ENCODE assay signal across 30 cellular contexts in genomic region chr1:16134906-16135305, GRCh38. TPM values are rescaled to one million over a fixed set of nuclear protein-coding genes. Genes with fewer than 3 reads are reported as not detected.
"Had no signal": no experiment of that assay in that cellular context is flagged by ENCODE, and none has a peak within 500 bp of the region (broad histone marks: within the 10 kb centered on the region; RNA-seq: fewer than 3 reads in every experiment).

No MANE protein-coding gene starts in this region.

- ATAC-seq: activated CD4-positive, alpha-beta T cell treated with anti-CD3 and anti-CD28 coated beads for 36 hours; activated CD8-positive, alpha-beta memory T cell treated with anti-CD3 and anti-CD28 coated beads, Interleukin-2, amount 10 ng/mL, durations not matched to agents 7 days and 5 days; activated CD8-positive, alpha-beta T cell treated with anti-CD3 and anti-CD28 coated beads, Interleukin-2, amount 10 ng/mL, durations not matched to agents 7 days and 5 days; body of pancreas; effector memory CD8-positive, alpha-beta T cell; esophagus mucosa had no signal

- H3K4me3 ChIP-seq: body of pancreas had no signal

- H3K36me3 Mint-ChIP-seq: activated CD4-positive, alpha-beta memory T cell treated with anti-CD3 and anti-CD28 coated beads for 36 hours; activated CD8-positive, alpha-beta memory T cell treated with anti-CD3 and anti-CD28 coated beads, Interleukin-2, amount 10 ng/mL, durations not matched to agents 7 days and 5 days; activated naive CD4-positive, alpha-beta T cell treated with anti-CD3 and anti-CD28 coated beads, Interleukin-2, amount 50 U/mL, for 24 hours; activated naive CD8-positive, alpha-beta T cell treated with anti-CD3 and anti-CD28 coated beads for 36 hours had no signal

- DNase-seq: activated CD4-positive, alpha-beta memory T cell treated with anti-CD3 and anti-CD28 coated beads for 36 hours; activated CD4-positive, alpha-beta T cell treated with anti-CD3 and anti-CD28 coated beads for 36 hours; activated CD4-positive, alpha-beta T cell treated with anti-CD3 and anti-CD28 coated beads, Interleukin-2, amount 10 ng/mL, durations not matched to agents 24 days and 14 days; activated CD4-positive, CD25-positive, alpha-beta regulatory T cell; activated CD4-positive, CD25-positive, alpha-beta regulatory T cell treated with anti-CD3 and anti-CD28 coated beads, Interleukin-2, amount 50 U/mL, for 72 hours; activated CD8-positive, alpha-beta memory T cell treated with anti-CD3 and anti-CD28 coated beads, Interleukin-2, amount 10 ng/mL, durations not matched to agents 7 days and 5 days; activated CD8-positive, alpha-beta memory T cell treated with anti-CD3 and anti-CD28 coated beads, Interleukin-2, amount 50 U/mL, for 4 hours; activated CD8-positive, alpha-beta T cell treated with anti-CD3 and anti-CD28 coated beads, Interleukin-2, amount 10 ng/mL, durations not matched to agents 7 days and 5 days; activated effector memory CD4-positive, alpha-beta T cell treated with anti-CD3 and anti-CD28 coated beads, Interleukin-2, amount 50 U/mL, for 16 hours; activated naive CD4-positive, alpha-beta T cell treated with anti-CD3 and anti-CD28 coated beads for 36 hours; activated naive CD8-positive, alpha-beta T cell treated with anti-CD3 and anti-CD28 coated beads for 36 hours; activated T-cell treated with anti-CD3 and anti-CD28 coated beads, Interleukin-2, amount 50 U/mL, for 1 hour; activated T-cell treated with anti-CD3 and anti-CD28 coated beads, Interleukin-2, amount 50 U/mL, for 48 hours; amniotic stem cell; anterior cingulate cortex; body of pancreas; caudate nucleus; cortex of kidney; dermis blood vessel endothelial cell; effector CD4-positive, alpha-beta T cell; effector memory CD8-positive, alpha-beta T cell; foreskin fibroblast; head of caudate nucleus; T-helper 2 cell had no signal

- H3K9me3 ChIP-seq: body of pancreas had no signal

- H3K27ac Mint-ChIP-seq: activated CD4-positive, alpha-beta memory T cell treated with anti-CD3 and anti-CD28 coated beads for 36 hours; activated CD4-positive, alpha-beta T cell treated with anti-CD3 and anti-CD28 coated beads for 36 hours; activated CD4-positive, alpha-beta T cell treated with anti-CD3 and anti-CD28 coated beads, Interleukin-2, amount 10 ng/mL, durations not matched to agents 24 days and 14 days; activated CD8-positive, alpha-beta memory T cell treated with anti-CD3 and anti-CD28 coated beads, Interleukin-2, amount 10 ng/mL, durations not matched to agents 7 days and 5 days; activated CD8-positive, alpha-beta T cell treated with anti-CD3 and anti-CD28 coated beads, Interleukin-2, amount 10 ng/mL, durations not matched to agents 7 days and 5 days; activated naive CD4-positive, alpha-beta T cell treated with anti-CD3 and anti-CD28 coated beads for 36 hours; activated naive CD8-positive, alpha-beta T cell treated with anti-CD3 and anti-CD28 coated beads for 36 hours; activated T-helper 1 cell treated with anti-CD3 and anti-CD28 coated beads, Interleukin-12 subunit alpha, Interleukin-12 subunit beta, Interleukin-2, Interleukin-4 antibody, amounts not matched to agents 30 ng/mL and 10 ng/mL and 1 ng/mL, durations not matched to agents 14 hours and 24 hours and 36 hours; activated T-helper 2 cell treated with anti-CD3 and anti-CD28 coated beads, Interferon-gamma antibody, Interleukin-2, Interleukin-4, amounts not matched to agents 10 μg/mL and 5 μg/mL and 100 μg/mL, durations not matched to agents 14 hours and 24 hours and 36 hours had no signal

- H3K4me1 Mint-ChIP-seq: activated naive CD4-positive, alpha-beta T cell treated with anti-CD3 and anti-CD28 coated beads, Interleukin-2, amount 50 U/mL, for 24 hours had no signal

- H3K9me3 Mint-ChIP-seq: activated CD4-positive, alpha-beta memory T cell treated with anti-CD3 and anti-CD28 coated beads for 36 hours; activated CD4-positive, alpha-beta T cell treated with anti-CD3 and anti-CD28 coated beads, Interleukin-2, amount 10 ng/mL, durations not matched to agents 24 days and 14 days; activated naive CD4-positive, alpha-beta T cell treated with anti-CD3 and anti-CD28 coated beads for 36 hours; activated naive CD4-positive, alpha-beta T cell treated with anti-CD3 and anti-CD28 coated beads, Interleukin-2, amount 50 U/mL, for 24 hours; activated naive CD8-positive, alpha-beta T cell treated with anti-CD3 and anti-CD28 coated beads for 36 hours; activated T-helper 1 cell treated with anti-CD3 and anti-CD28 coated beads, Interleukin-12 subunit alpha, Interleukin-12 subunit beta, Interleukin-2, Interleukin-4 antibody, amounts not matched to agents 30 ng/mL and 10 ng/mL and 1 ng/mL, durations not matched to agents 14 hours and 24 hours and 36 hours; activated T-helper 2 cell treated with anti-CD3 and anti-CD28 coated beads, Interferon-gamma antibody, Interleukin-2, Interleukin-4, amounts not matched to agents 10 μg/mL and 5 μg/mL and 100 μg/mL, durations not matched to agents 14 hours and 24 hours and 36 hours; effector memory CD8-positive, alpha-beta T cell had no signal

- H3K4me3 Mint-ChIP-seq: activated CD4-positive, alpha-beta memory T cell treated with anti-CD3 and anti-CD28 coated beads for 36 hours; activated CD4-positive, alpha-beta T cell treated with anti-CD3 and anti-CD28 coated beads for 36 hours; activated CD4-positive, alpha-beta T cell treated with anti-CD3 and anti-CD28 coated beads, Interleukin-2, amount 10 ng/mL, durations not matched to agents 24 days and 14 days; activated CD8-positive, alpha-beta memory T cell treated with anti-CD3 and anti-CD28 coated beads, Interleukin-2, amount 10 ng/mL, durations not matched to agents 7 days and 5 days; activated CD8-positive, alpha-beta T cell treated with anti-CD3 and anti-CD28 coated beads, Interleukin-2, amount 10 ng/mL, durations not matched to agents 7 days and 5 days; activated naive CD4-positive, alpha-beta T cell treated with anti-CD3 and anti-CD28 coated beads for 36 hours; activated naive CD4-positive, alpha-beta T cell treated with anti-CD3 and anti-CD28 coated beads, Interleukin-2, amount 50 U/mL, for 24 hours; activated naive CD8-positive, alpha-beta T cell treated with anti-CD3 and anti-CD28 coated beads for 36 hours; activated T-helper 1 cell treated with anti-CD3 and anti-CD28 coated beads, Interleukin-12 subunit alpha, Interleukin-12 subunit beta, Interleukin-2, Interleukin-4 antibody, amounts not matched to agents 30 ng/mL and 10 ng/mL and 1 ng/mL, durations not matched to agents 14 hours and 24 hours and 36 hours; effector memory CD8-positive, alpha-beta T cell had no signal

- H3K27me3 ChIP-seq: body of pancreas had no signal

- H3K27ac ChIP-seq: body of pancreas had no signal

- H3K27me3 Mint-ChIP-seq: activated CD4-positive, alpha-beta memory T cell treated with anti-CD3 and anti-CD28 coated beads for 36 hours; activated CD4-positive, alpha-beta T cell treated with anti-CD3 and anti-CD28 coated beads for 36 hours; activated CD4-positive, alpha-beta T cell treated with anti-CD3 and anti-CD28 coated beads, Interleukin-2, amount 10 ng/mL, durations not matched to agents 24 days and 14 days; activated naive CD4-positive, alpha-beta T cell treated with anti-CD3 and anti-CD28 coated beads, Interleukin-2, amount 50 U/mL, for 24 hours; activated naive CD8-positive, alpha-beta T cell treated with anti-CD3 and anti-CD28 coated beads for 36 hours had no signal

RNA-seq across cellular contexts. Expression of gene EPHA2, which starts 21.0 kb away (rescaled TPM):
- total RNA-seq: activated CD4-positive, alpha-beta T cell treated with anti-CD3 and anti-CD28 coated beads, Interleukin-2, amount 10 ng/mL, durations not matched to agents 24 days and 14 days; activated CD8-positive, alpha-beta memory T cell treated with anti-CD3 and anti-CD28 coated beads for 36 hours; activated CD8-positive, alpha-beta memory T cell treated with anti-CD3 and anti-CD28 coated beads, Interleukin-2, amount 10 ng/mL, durations not matched to agents 7 days and 5 days; activated CD8-positive, alpha-beta T cell treated with anti-CD3 and anti-CD28 coated beads, Interleukin-2, amount 10 ng/mL, durations not matched to agents 7 days and 5 days; activated T-helper 1 cell treated with anti-CD3 and anti-CD28 coated beads, Interleukin-12 subunit alpha, Interleukin-12 subunit beta, Interleukin-2, Interleukin-4 antibody, amounts not matched to agents 30 ng/mL and 10 ng/mL and 1 ng/mL, durations not matched to agents 14 hours and 24 hours and 36 hours; activated T-helper 2 cell treated with anti-CD3 and anti-CD28 coated beads, Interferon-gamma antibody, Interleukin-2, Interleukin-4, amounts not matched to agents 10 μg/mL and 5 μg/mL and 100 μg/mL, durations not matched to agents 14 hours and 24 hours and 36 hours; T-helper 1 cell treated with Interleukin-12 subunit alpha and Interleukin-12 subunit beta and Interleukin-4 antibody, amounts not matched to agents 30 ng/mL and 1 ng/mL, for 36 hours had no signal
